27 cellular contexts compared by ENCODE assay signal in genomic region chr1:214650664-214651063, GRCh38.
"Had no signal": no experiment of that assay in that cellular context is flagged by ENCODE, and none has a peak within 500 bp of the region (broad histone marks: within the 10 kb centered on the region; RNA-seq: fewer than 3 reads in every experiment).

No MANE protein-coding gene starts in this region.

- H3K27me3 Mint-ChIP-seq: naive thymus-derived CD4-positive, alpha-beta T cell; progenitor cell of endocrine pancreas; stimulated activated naive B cell treated with anti-CD40 and anti-IgM and Interleukin-4, amounts not matched to agents 10 μg/mL and 1 μg/mL and 100 μg/mL, for 72 hours; stimulated activated naive CD8-positive, alpha-beta T cell treated with anti-CD3 and anti-CD28 coated beads, Interleukin-15, Interleukin-2, amounts not matched to agents 100 ng/mL and 50 ng/mL, for 24 hours had no signal

- H3K4me3 ChIP-seq: neural progenitor cell, ovary, psoas muscle, right lobe of liver, sigmoid colon, stomach, thoracic aorta, thyroid gland, tibial nerve, upper lobe of left lung, vagina had no signal

- H3K9me3 Mint-ChIP-seq: natural killer cell; nephron; neural progenitor cell; stimulated activated effector memory CD8-positive, alpha-beta T cell treated with anti-CD3 and anti-CD28 coated beads, Interleukin-12 subunit alpha, Interleukin-12 subunit beta, amount 100 ng/mL, for 72 hours; stimulated activated naive B cell treated with anti-CD40 and anti-IgM and Interleukin-4, amounts not matched to agents 10 μg/mL and 1 μg/mL and 100 μg/mL, for 72 hours had no signal

- H3K27ac Mint-ChIP-seq: natural killer cell; nephron; neural progenitor cell; progenitor cell of endocrine pancreas; stimulated activated effector memory CD8-positive, alpha-beta T cell treated with anti-CD3 and anti-CD28 coated beads, Interleukin-12 subunit alpha, Interleukin-12 subunit beta, amount 100 ng/mL, for 72 hours; stimulated activated naive B cell treated with anti-CD40 and anti-IgM and Interleukin-4, amounts not matched to agents 10 μg/mL and 1 μg/mL and 100 μg/mL, for 72 hours; stimulated activated naive CD8-positive, alpha-beta T cell treated with anti-CD3 and anti-CD28 coated beads, Interleukin-15, Interleukin-2, amounts not matched to agents 100 ng/mL and 50 ng/mL, for 24 hours had no signal

- H3K36me3 ChIP-seq: ovary, right lobe of liver, sigmoid colon, thoracic aorta, thyroid gland, tibial nerve, upper lobe of left lung, vagina had no signal

- H3K27me3 ChIP-seq: neural progenitor cell, ovary, right lobe of liver, sigmoid colon, stomach, thyroid gland, tibial nerve, upper lobe of left lung, vagina had no signal

- ATAC-seq: naive thymus-derived CD4-positive, alpha-beta T cell; natural killer cell; psoas muscle; right cardiac atrium; right lobe of liver; stimulated activated effector memory CD8-positive, alpha-beta T cell treated with anti-CD3 and anti-CD28 coated beads, Interleukin-12 subunit alpha, Interleukin-12 subunit beta, amount 100 ng/mL, for 72 hours; stimulated activated naive B cell treated with anti-CD40 and anti-IgM and Interleukin-4, amounts not matched to agents 10 μg/mL and 1 μg/mL and 100 μg/mL, for 72 hours had no signal

- H3K4me1 Mint-ChIP-seq: natural killer cell; nephron; neural progenitor cell; stimulated activated effector memory CD8-positive, alpha-beta T cell treated with anti-CD3 and anti-CD28 coated beads, Interleukin-12 subunit alpha, Interleukin-12 subunit beta, amount 100 ng/mL, for 72 hours; stimulated activated naive B cell treated with anti-CD40 and anti-IgM and Interleukin-4, amounts not matched to agents 10 μg/mL and 1 μg/mL and 100 μg/mL, for 72 hours had no signal

- DNase-seq: naive thymus-derived CD4-positive, alpha-beta T cell; natural killer cell; ovary; posterior cingulate gyrus; psoas muscle; right cardiac atrium; right lobe of liver; sigmoid colon; small intestine; stimulated activated CD4-positive, alpha-beta T cell treated with anti-CD3 and anti-CD28 coated beads, Interleukin-15, amount 100 ng/mL, for 24 hours; stimulated activated CD4-positive, alpha-beta T cell treated with anti-CD3 and anti-CD28 coated beads, Interleukin-2, amount 100 ng/mL, for 24 hours; stimulated activated CD4-positive, alpha-beta T cell treated with anti-CD3 and anti-CD28 coated beads, Interleukin-2, amount 100 ng/mL, for 48 hours; stimulated activated CD4-positive, alpha-beta T cell treated with anti-CD3 and anti-CD28 coated beads, Interleukin-4, amount 100 ng/mL, for 24 hours; stimulated activated naive B cell treated with anti-CD40 and anti-IgM and Interleukin-4, amounts not matched to agents 10 μg/mL and 1 μg/mL and 100 μg/mL, for 72 hours; stimulated activated naive CD4-positive, alpha-beta T cell treated with Interleukin-2 at 50 U/mL for 16 hours; stomach; thyroid gland; trophoblast cell; upper lobe of left lung had no signal

- H3K4me3 Mint-ChIP-seq: naive thymus-derived CD4-positive, alpha-beta T cell; natural killer cell; nephron; neural progenitor cell; stimulated activated effector memory CD8-positive, alpha-beta T cell treated with anti-CD3 and anti-CD28 coated beads, Interleukin-12 subunit alpha, Interleukin-12 subunit beta, amount 100 ng/mL, for 72 hours; stimulated activated naive B cell treated with anti-CD40 and anti-IgM and Interleukin-4, amounts not matched to agents 10 μg/mL and 1 μg/mL and 100 μg/mL, for 72 hours; stimulated activated naive CD8-positive, alpha-beta T cell treated with anti-CD3 and anti-CD28 coated beads, Interleukin-15, Interleukin-2, amounts not matched to agents 100 ng/mL and 50 ng/mL, for 24 hours had no signal

- H3K9me3 ChIP-seq: ovary, psoas muscle, right lobe of liver, sigmoid colon, stomach, thoracic aorta, thyroid gland, tibial nerve, upper lobe of left lung, vagina had no signal

- H3K36me3 Mint-ChIP-seq: natural killer cell had no signal
